ENCODE assay signal across 9 cellular contexts in the genomic region with DNA sequence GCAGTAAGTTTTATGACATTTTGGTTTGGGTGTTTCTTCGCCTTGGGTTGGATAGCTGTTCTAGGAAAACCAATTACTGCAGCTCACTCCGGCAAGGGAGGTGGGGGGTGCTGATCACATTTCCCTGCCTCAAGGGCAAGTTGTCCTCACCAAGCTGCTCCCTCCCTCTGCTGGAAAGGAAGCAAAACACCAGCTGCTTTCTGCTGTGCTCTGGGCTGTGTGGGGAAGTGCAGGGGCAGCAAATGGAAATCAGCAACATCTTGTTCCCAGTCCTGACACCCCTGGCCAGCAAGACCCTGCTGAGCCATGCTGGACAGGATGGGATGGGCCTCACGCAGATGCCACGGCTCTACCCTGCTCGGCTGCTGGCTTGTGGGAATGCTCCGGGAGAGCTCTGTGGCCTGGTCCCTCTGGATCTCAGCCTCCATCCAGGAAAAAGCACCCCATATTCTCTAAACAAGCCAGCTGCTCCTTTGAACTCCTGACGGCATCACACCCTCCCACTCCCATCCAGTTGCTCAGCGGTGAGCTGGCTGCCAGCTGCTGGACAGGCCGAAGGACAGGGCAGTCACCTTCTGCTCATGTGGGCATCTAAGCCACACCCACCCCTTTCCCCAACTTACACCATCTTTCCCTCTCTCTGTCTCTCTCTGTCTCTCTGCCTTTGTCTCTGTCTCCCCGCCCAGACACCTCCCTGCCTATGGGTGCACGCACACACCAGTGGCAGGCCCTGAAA. TPM values are rescaled to one million over a fixed set of nuclear protein-coding genes. Genes with fewer than 3 reads are reported as not detected.
DNase-seq lines count a peak whose midpoint lies in the region; ATAC-seq and TF ChIP-seq lines count a peak whose summit lies in the region.
"Had no signal": no experiment of that assay in that cellular context is flagged by ENCODE, and none has a peak within 500 bp of the region (broad histone marks: within the 10 kb centered on the region; RNA-seq: fewer than 3 reads in every experiment).

No MANE protein-coding gene starts in this region.

- no peak for TF ChIP-seq POLR2A in tibial nerve (IDR thresholded peaks at IDR 0.05)

- H3K4me3 ChIP-seq in cardiac fibroblast (replicated peaks in 1 of 2; ENCODE audit: low read depth in 2 of 2, low read length in 2 of 2) = no peak overlapping the region
- no peak overlapping the region for H3K4me3 ChIP-seq in lung
- H3K4me3 ChIP-seq in tibial nerve = no peak overlapping the region
- H3K4me3 ChIP-seq: GM12878 had no signal

- DNase-seq in AG09319 (ENCODE audit: extremely low read depth, low read depth) (peak; percentile 31), M059J (ENCODE audit: low read depth) (peak; percentile 58), cardiac fibroblast (ENCODE audit: low read depth in 2 of 2) (peak; percentile 47 to 69), lung (ENCODE audit: low spot score) (no peak), tibial nerve (ENCODE audit: low spot score in 2 of 2) (no peak), GDM1 (lab: John Stamatoyannopoulos, UW) (no peak), NCI-H1092 treated with DMSO at 0.1 percent for 48 hours (lab: John Stamatoyannopoulos, UW) (no peak)

- TF ChIP-seq CTCF in AG09319 (IDR thresholded peaks at IDR 0.05; ENCODE audit: low read depth, low read length) (peak; percentile 62), cardiac fibroblast (IDR thresholded peaks at IDR 0.05; ENCODE audit: low read depth, low read length) (peak; percentile 50), lung (IDR thresholded peaks at IDR 0.05; ENCODE audit: control extremely low read depth, extremely low read depth) (no peak), tibial nerve (IDR thresholded peaks at IDR 0.05) (peak in 1 of 5 experiments; percentile 36)

- no peaks in the 10 kb centered on the region for H3K27me3 ChIP-seq in lung (ENCODE audit: control insufficient read depth, insufficient read depth)
- peaks cover 0 to 79% of the 10 kb centered on the region in 2 donors for H3K27me3 ChIP-seq in tibial nerve

- 72 to 74% methylated on average over 11 of the region's 11 CpGs for WGBS in lung, 2 donors
- WGBS in tibial nerve, 2 donors = 67 to 75% methylated on average over 10 to 11 of the region's 11 CpGs

- H3K4me1 ChIP-seq in lung (ENCODE audit: control insufficient read depth in 2 of 2, insufficient read depth in 2 of 2, low read length in 2 of 2) (peaks cover 0 to 5% of the 10 kb centered on the region in 2 donors), tibial nerve (peaks cover 0 to 18% (median 11%) of the 10 kb centered on the region in 4 donors)

- ATAC-seq in lung (ENCODE audit: insufficient read depth, low FRiP score) (peak; percentile 67), HG03175 (IDR thresholded peaks at IDR 0.05; ENCODE audit: unreplicated experiment) (no peak)
- ATAC-seq: GM12878 had no signal

- H3K36me3 ChIP-seq in lung (ENCODE audit: control insufficient read depth in 2 of 2, insufficient read depth in 2 of 2, low read length in 2 of 2) (no peaks in the 10 kb centered on the region), tibial nerve (no peaks in the 10 kb centered on the region)

- H3K9me3 ChIP-seq in lung (ENCODE audit: control insufficient read depth in 2 of 2, insufficient read depth in 1 of 2, low read length in 1 of 2) = peaks cover 0 to 6% of the 10 kb centered on the region in 2 donors
- H3K9me3 ChIP-seq in tibial nerve = no peaks in the 10 kb centered on the region

- no peak overlapping the region for H3K27ac ChIP-seq in lung (ENCODE audit: low read depth in 1 of 2, low read length in 1 of 2)
- H3K27ac ChIP-seq in tibial nerve = no peak overlapping the region

- no peak for TF ChIP-seq EP300 in tibial nerve (IDR thresholded peaks at IDR 0.05)

RNA-seq across cellular contexts. Expression of gene EIF5, which starts 52.4 kb away (rescaled TPM):
- total RNA-seq in M059J (2014; rRNA removed; shearing (Covaris generic)) = 98.4 and 136 TPM in 2 replicates
- 100 to 1,000 TPM; 161 to 255 TPM for total RNA-seq in lung
- 100 to 1,000 TPM in 1 of 2 donors, 10 to 100 TPM in 1; 50.4 to 161 TPM for polyA plus RNA-seq in lung
- total RNA-seq in tibial nerve = 100 to 1,000 TPM; 128 to 226 (median 160) TPM

Comparison
In these comparisons a context has a peak if more than half of its experiments do, and no peak if none do; other contexts are left out.
1. DNase-seq: peak in AG09319 (single experiment), M059J (single experiment) and cardiac fibroblast (2 of 2); none in lung (single experiment), tibial nerve (0 of 2), GDM1 (single experiment) and NCI-H1092 treated with DMSO at 0.1 percent for 48 hours (single experiment).